Comparison of ENCODE assay signal across 29 cellular contexts in the genomic region with DNA sequence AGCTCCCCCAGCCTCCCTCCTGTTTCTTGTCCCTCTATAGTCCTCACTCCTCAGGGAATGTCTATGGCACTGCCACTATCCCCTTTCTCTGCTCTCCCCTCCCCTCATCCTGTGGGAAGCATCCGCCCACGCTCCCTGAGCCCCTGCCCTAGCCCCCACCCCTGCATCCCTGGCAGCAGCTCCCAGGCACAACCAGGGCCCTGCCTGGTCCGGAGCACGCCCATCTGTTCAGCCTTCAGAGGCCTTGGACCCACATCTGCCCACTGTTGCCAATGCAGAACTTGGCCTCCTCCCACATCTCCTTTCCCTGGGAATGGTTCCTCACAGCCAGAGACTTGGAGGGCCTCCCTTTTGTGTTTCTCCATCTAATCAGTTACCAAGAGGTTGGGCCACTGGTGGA. TPM values are rescaled to one million over a fixed set of nuclear protein-coding genes. Genes with fewer than 3 reads are reported as not detected.
"Had no signal": no experiment of that assay in that cellular context is flagged by ENCODE, and none has a peak within 500 bp of the region (broad histone marks: within the 10 kb centered on the region; RNA-seq: fewer than 3 reads in every experiment).

No MANE protein-coding gene starts in this region.

- H3K4me3 Mint-ChIP-seq: activated CD4-positive, alpha-beta memory T cell treated with anti-CD3 and anti-CD28 coated beads, Interleukin-2, amount 10 ng/mL, durations not matched to agents 7 days and 5 days; activated naive CD4-positive, alpha-beta T cell treated with anti-CD3 and anti-CD28 coated beads, Interleukin-2, amount 50 U/mL, for 24 hours; activated T-cell treated with anti-CD3 and anti-CD28 coated beads, Interleukin-2, amount 50 U/mL, for 24 hours; immature natural killer cell; mesothelial cell of epicardium; naive B cell had no signal

- H3K4me2 ChIP-seq: smooth muscle cell had no signal

- H3K9ac ChIP-seq: parathyroid adenoma had no signal

- ATAC-seq: activated CD4-positive, CD25-positive, alpha-beta regulatory T cell treated with anti-CD3 and anti-CD28 coated beads, Interleukin-2, amount 50 U/mL, for 24 hours had no signal

- H3K4me3 ChIP-seq: colonic mucosa, right atrium auricular region, smooth muscle cell, testis, transverse colon had no signal

- H3K27me3 Mint-ChIP-seq: activated naive CD4-positive, alpha-beta T cell treated with anti-CD3 and anti-CD28 coated beads, Interleukin-2, amount 50 U/mL, for 24 hours; activated T-cell treated with anti-CD3 and anti-CD28 coated beads, Interleukin-2, amount 50 U/mL, for 24 hours had no signal

- H3K27me3 ChIP-seq: colonic mucosa, right atrium auricular region, testis, transverse colon had no signal

- H3K9me3 ChIP-seq: colonic mucosa, right atrium auricular region, testis, transverse colon had no signal

- H3K4me1 ChIP-seq: colonic mucosa, parathyroid adenoma, right atrium auricular region, testis had no signal

- H3K79me2 ChIP-seq: parathyroid adenoma had no signal

- H3K36me3 Mint-ChIP-seq: activated naive CD4-positive, alpha-beta T cell treated with anti-CD3 and anti-CD28 coated beads, Interleukin-2, amount 50 U/mL, for 24 hours; immature natural killer cell; mesothelial cell of epicardium; naive B cell had no signal

- H3K4me1 Mint-ChIP-seq: mesothelial cell of epicardium had no signal

- H3K27ac Mint-ChIP-seq: activated CD4-positive, alpha-beta memory T cell treated with anti-CD3 and anti-CD28 coated beads, Interleukin-2, amount 10 ng/mL, durations not matched to agents 7 days and 5 days; activated naive CD4-positive, alpha-beta T cell treated with anti-CD3 and anti-CD28 coated beads, Interleukin-2, amount 50 U/mL, for 24 hours; activated T-cell treated with anti-CD3 and anti-CD28 coated beads, Interleukin-2, amount 50 U/mL, for 24 hours; mesothelial cell of epicardium had no signal

- H3K27ac ChIP-seq: colonic mucosa, parathyroid adenoma, right atrium auricular region, testis, transverse colon, WERI-Rb-1 had no signal

- H3K36me3 ChIP-seq: colonic mucosa, right atrium auricular region, transverse colon, WERI-Rb-1 had no signal

- H2AFZ ChIP-seq: parathyroid adenoma had no signal

- DNase-seq: activated CD4-positive, alpha-beta memory T cell treated with anti-CD3 and anti-CD28 coated beads, Interleukin-2, amount 10 ng/mL, durations not matched to agents 7 days and 5 days; activated CD4-positive, alpha-beta T cell treated with anti-CD3 and anti-CD28 coated beads for 48 hours; activated CD8-positive, alpha-beta memory T cell treated with anti-CD3 and anti-CD28 coated beads, Interleukin-2, amount 50 U/mL, for 48 hours; activated gamma-delta T cell treated with Interleukin-2 at 50 U/mL for 16 hours; activated T-cell treated with anti-CD3 and anti-CD28 coated beads, Interleukin-2, amount 50 U/mL, for 24 hours; anterior cingulate cortex; colonic mucosa; effector memory CD4-positive, alpha-beta T cell; hippocampal formation; immature natural killer cell; naive B cell; occipital lobe; stimulated activated CD4-positive, alpha-beta T cell treated with anti-CD3 and anti-CD28 coated beads, Interleukin-15, amount 100 ng/mL, for 24 hours; stimulated activated CD4-positive, alpha-beta T cell treated with anti-CD3 and anti-CD28 coated beads, Interleukin-2, amount 100 ng/mL, for 24 hours; stimulated activated naive CD4-positive, alpha-beta T cell; T-helper 9 cell; testis; transverse colon; WERI-Rb-1 had no signal

- H3K9me3 Mint-ChIP-seq: activated CD4-positive, alpha-beta memory T cell treated with anti-CD3 and anti-CD28 coated beads, Interleukin-2, amount 10 ng/mL, durations not matched to agents 7 days and 5 days; activated naive CD4-positive, alpha-beta T cell treated with anti-CD3 and anti-CD28 coated beads, Interleukin-2, amount 50 U/mL, for 24 hours; activated T-cell treated with anti-CD3 and anti-CD28 coated beads, Interleukin-2, amount 50 U/mL, for 24 hours; immature natural killer cell; mesothelial cell of epicardium; naive B cell had no signal

RNA-seq across cellular contexts. Expression of gene RAMP3, which starts 25.7 kb away (rescaled TPM):
- total RNA-seq: activated CD4-positive, alpha-beta memory T cell treated with anti-CD3 and anti-CD28 coated beads, Interleukin-2, amount 10 ng/mL, durations not matched to agents 7 days and 5 days; epithelial cell of proximal tubule; kidney epithelial cell; mesothelial cell of epicardium; pulmonary artery endothelial cell; smooth muscle cell; T-helper 1 cell treated with Interleukin-12 subunit alpha and Interleukin-12 subunit beta and Interleukin-4 antibody, amounts not matched to agents 30 ng/mL and 1 ng/mL, for 36 hours had no signal

RNA-seq across cellular contexts. Expression of gene NACAD, which starts 43.1 kb away (rescaled TPM):
- total RNA-seq: T-helper 1 cell treated with Interleukin-12 subunit alpha and Interleukin-12 subunit beta and Interleukin-4 antibody, amounts not matched to agents 30 ng/mL and 1 ng/mL, for 36 hours had no signal
